Comparison of ENCODE assay signal across 22 cellular contexts in the genomic region with DNA sequence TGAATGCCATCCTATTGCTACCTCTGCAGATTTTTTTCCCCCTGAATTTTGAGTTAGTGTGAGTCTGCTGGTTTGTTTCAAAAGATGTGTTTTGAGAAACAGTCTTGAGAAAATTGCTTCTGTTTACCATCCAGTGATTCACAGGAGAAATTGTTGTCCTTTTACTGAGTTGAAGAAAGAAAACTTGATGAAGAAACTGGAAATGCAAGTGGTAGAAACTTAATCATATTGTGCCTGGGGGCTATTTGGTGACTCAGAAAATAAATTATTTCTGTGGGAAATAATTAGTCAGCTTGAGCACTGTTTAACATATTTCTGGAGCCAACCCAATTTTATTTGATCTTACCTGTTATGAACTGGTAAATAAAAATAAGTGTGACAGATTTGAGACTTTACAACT. TPM values are rescaled to one million over a fixed set of nuclear protein-coding genes. Genes with fewer than 3 reads are reported as not detected.
DNase-seq lines count a peak whose midpoint lies in the region; ATAC-seq and TF ChIP-seq lines count a peak whose summit lies in the region.
"Had no signal": no experiment of that assay in that cellular context is flagged by ENCODE, and none has a peak within 500 bp of the region (broad histone marks: within the 10 kb centered on the region; RNA-seq: fewer than 3 reads in every experiment).

No MANE protein-coding gene starts in this region.

- H3K27ac Mint-ChIP-seq in natural killer cell, result peak overlapping the region; percentile 10 to 14
- H3K27ac Mint-ChIP-seq in natural killer cell treated with Interleukin-12 subunit alpha and Interleukin-12 subunit beta and Interleukin-15 and Interleukin-18, amount 100 ng/mL, for 72 hours, result peak overlapping the region in 1 of 2 donors; percentile 24
- H3K27ac Mint-ChIP-seq: activated B cell treated with CpG ODN at 0.5 μM for 24 hours; activated T-helper 1 cell treated with anti-CD3 and anti-CD28 coated beads, Interleukin-12 subunit alpha, Interleukin-12 subunit beta, Interleukin-2, Interleukin-4 antibody, amounts not matched to agents 30 ng/mL and 10 ng/mL and 1 ng/mL, durations not matched to agents 14 hours and 24 hours and 36 hours had no signal

- ATAC-seq in natural killer cell, result no peak
- ATAC-seq in natural killer cell treated with Interleukin-12 subunit alpha and Interleukin-12 subunit beta and Interleukin-15 and Interleukin-18, amount 100 ng/mL, for 72 hours, result no peak
- ATAC-seq: effector memory CD8-positive, alpha-beta T cell; left colon; upper lobe of right lung had no signal

- H3K4me1 Mint-ChIP-seq in natural killer cell, result peaks cover 46 to 48% of the 10 kb centered on the region in 2 donors
- H3K4me1 Mint-ChIP-seq in natural killer cell treated with Interleukin-12 subunit alpha and Interleukin-12 subunit beta and Interleukin-15 and Interleukin-18, amount 100 ng/mL, for 72 hours (ENCODE audit: low read depth in 2 of 2), result peaks cover 21 to 26% of the 10 kb centered on the region in 2 donors

- peaks cover 9% of the 10 kb centered on the region for H3K36me3 Mint-ChIP-seq in natural killer cell
- peaks cover 12% of the 10 kb centered on the region for H3K36me3 Mint-ChIP-seq in natural killer cell treated with Interleukin-12 subunit alpha and Interleukin-12 subunit beta and Interleukin-15 and Interleukin-18, amount 100 ng/mL, for 72 hours

- POLR2A ChIA-PET in RWPE1 (lab: Yijun Ruan, JAX; ENCODE audit: low non-redundant PET), result no interaction called here

- DNase-seq in natural killer cell (no peak), RWPE1 (ENCODE audit: low spot score) (peak; percentile 51), fibroblast of villous mesenchyme (ENCODE audit: low read depth) (peak; percentile 57), AG20443 (ENCODE audit: low spot score) (no peak), ovary (no peak), NCI-H345 treated with DMSO at 0.1 percent for 48 hours (lab: John Stamatoyannopoulos, UW; ENCODE audit: unreplicated experiment) (no peak)
- no peak for DNase-seq in natural killer cell treated with Interleukin-12 subunit alpha and Interleukin-12 subunit beta and Interleukin-15 and Interleukin-18, amount 100 ng/mL, for 72 hours (ENCODE audit: low spot score)
- DNase-seq: activated B cell treated with CpG ODN at 0.5 μM for 24 hours; brain microvascular endothelial cell; effector memory CD8-positive, alpha-beta T cell; GF-D8; glutamatergic neuron; HCEC 1CT; IMR-90; left colon; mesendoderm; naive B cell; SK-N-SH; stimulated activated CD4-positive, alpha-beta T cell treated with anti-CD3 and anti-CD28 coated beads, Interleukin-12 subunit alpha, Interleukin-12 subunit beta, amount 100 ng/mL, for 4 hours; stimulated activated CD4-positive, alpha-beta T cell treated with anti-CD3 and anti-CD28 coated beads, Interleukin-4, amount 100 ng/mL, for 4 hours; upper lobe of right lung had no signal

- no peak for TF ChIP-seq EP300 in ovary (IDR thresholded peaks at IDR 0.05)

- H3K4me3 Mint-ChIP-seq in natural killer cell, result no peak overlapping the region
- H3K4me3 Mint-ChIP-seq in natural killer cell treated with Interleukin-12 subunit alpha and Interleukin-12 subunit beta and Interleukin-15 and Interleukin-18, amount 100 ng/mL, for 72 hours, result no peak overlapping the region
- H3K4me3 Mint-ChIP-seq: activated B cell treated with CpG ODN at 0.5 μM for 24 hours; activated T-helper 1 cell treated with anti-CD3 and anti-CD28 coated beads, Interleukin-12 subunit alpha, Interleukin-12 subunit beta, Interleukin-2, Interleukin-4 antibody, amounts not matched to agents 30 ng/mL and 10 ng/mL and 1 ng/mL, durations not matched to agents 14 hours and 24 hours and 36 hours; effector memory CD8-positive, alpha-beta T cell; naive B cell had no signal

- H3K27ac ChIP-seq in RWPE1 (no peak overlapping the region), ovary (no peak overlapping the region)
- H3K27ac ChIP-seq: brain microvascular endothelial cell, upper lobe of right lung had no signal

- H3K27me3 ChIP-seq in ovary, result no peaks in the 10 kb centered on the region
- H3K27me3 ChIP-seq: brain microvascular endothelial cell, upper lobe of right lung had no signal

- TF ChIP-seq CTCF in natural killer cell (IDR thresholded peaks at IDR 0.05) (no peak), RWPE1 (conservative IDR thresholded peaks at IDR 0.05; ENCODE audit: low read depth) (no peak), fibroblast of villous mesenchyme (IDR thresholded peaks at IDR 0.05; ENCODE audit: insufficient read depth, low read depth, low read length) (no peak), ovary (IDR thresholded peaks at IDR 0.05) (no peak)

- intact Hi-C loops in natural killer cell (cut with micrococcal nuclease), result no loop called here
- intact Hi-C loops in ovary (cut with DNase I), result no loop called here

- H3K36me3 ChIP-seq in ovary, result no peaks in the 10 kb centered on the region
- H3K36me3 ChIP-seq: brain microvascular endothelial cell had no signal

- H3K4me3 ChIP-seq in fibroblast of villous mesenchyme (ENCODE audit: low read depth, low read length), result no peak overlapping the region
- no peak overlapping the region for H3K4me3 ChIP-seq in ovary
- H3K4me3 ChIP-seq: upper lobe of right lung had no signal

- no peaks in the 10 kb centered on the region for H3K9me3 ChIP-seq in ovary
- H3K9me3 ChIP-seq: SK-N-SH, upper lobe of right lung had no signal

- no peaks in the 10 kb centered on the region for H3K27me3 Mint-ChIP-seq in natural killer cell (ENCODE audit: low read depth in 2 of 2)
- H3K27me3 Mint-ChIP-seq in natural killer cell treated with Interleukin-12 subunit alpha and Interleukin-12 subunit beta and Interleukin-15 and Interleukin-18, amount 100 ng/mL, for 72 hours, result no peaks in the 10 kb centered on the region
- H3K27me3 Mint-ChIP-seq: activated B cell treated with CpG ODN at 0.5 μM for 24 hours; effector memory CD8-positive, alpha-beta T cell; naive B cell had no signal

- no peak for TF ChIP-seq POLR2A in ovary (IDR thresholded peaks at IDR 0.05)

- H3K9me3 Mint-ChIP-seq in natural killer cell, result no peaks in the 10 kb centered on the region
- no peaks in the 10 kb centered on the region for H3K9me3 Mint-ChIP-seq in natural killer cell treated with Interleukin-12 subunit alpha and Interleukin-12 subunit beta and Interleukin-15 and Interleukin-18, amount 100 ng/mL, for 72 hours
- H3K9me3 Mint-ChIP-seq: activated B cell treated with CpG ODN at 0.5 μM for 24 hours; activated T-helper 1 cell treated with anti-CD3 and anti-CD28 coated beads, Interleukin-12 subunit alpha, Interleukin-12 subunit beta, Interleukin-2, Interleukin-4 antibody, amounts not matched to agents 30 ng/mL and 10 ng/mL and 1 ng/mL, durations not matched to agents 14 hours and 24 hours and 36 hours; effector memory CD8-positive, alpha-beta T cell; naive B cell had no signal

- H3K4me1 ChIP-seq in ovary (ENCODE audit: insufficient read depth), result no peaks in the 10 kb centered on the region
- H3K4me1 ChIP-seq: upper lobe of right lung had no signal

- CTCF ChIA-PET in RWPE1 (lab: Yijun Ruan, JAX), result interaction anchor here (1.0 kb wide), 1 partner anchor 59 kb away, joined by 5 read pairs; no protein-coding TSS in a partner anchor

RNA-seq across cellular contexts. Expression of a gene that starts 35.4 kb away (rescaled TPM):
- total RNA-seq in natural killer cell (10 to 100 TPM; 80.0 to 94.2 (median 91.7) TPM), fibroblast of villous mesenchyme (19.0 and 19.9 TPM in 2 replicates), ovary (10 to 100 TPM; 33.8 to 40.7 (median 36.7) TPM)
- 10 to 100 TPM; 38.5 to 43.2 TPM for total RNA-seq in natural killer cell treated with Interleukin-12 subunit alpha and Interleukin-12 subunit beta and Interleukin-15 and Interleukin-18, amount 100 ng/mL, for 72 hours
- 10 to 100 TPM; 13.2 to 16.5 TPM for polyA plus RNA-seq in ovary

Comparison
In these comparisons a context has a peak if more than half of its experiments do, and no peak if none do; other contexts are left out.
1. DNase-seq: peak in RWPE1 (single experiment) and fibroblast of villous mesenchyme (single experiment); none in natural killer cell (single experiment), natural killer cell treated with Interleukin-12 subunit alpha and Interleukin-12 subunit beta and Interleukin-15 and Interleukin-18, amount 100 ng/mL, for 72 hours (single experiment), AG20443 (single experiment), ovary (0 of 5) and NCI-H345 treated with DMSO at 0.1 percent for 48 hours (single experiment).